In genomic region chr3:24306518-24306917, GRCh38 we compare ENCODE assay signal across 16 cellular contexts.
DNase-seq lines count a peak whose midpoint lies in the region; ATAC-seq, FAIRE-seq and TF ChIP-seq lines count a peak whose summit lies in the region.
"Had no signal": no experiment of that assay in that cellular context is flagged by ENCODE, and none has a peak within 500 bp of the region (broad histone marks: within the 10 kb centered on the region; RNA-seq: fewer than 3 reads in every experiment).

No MANE protein-coding gene starts in this region.

- no peak overlapping the region for H3K4me3 ChIP-seq in muscle layer of colon (ENCODE audit: low read depth in 1 of 2, low read length in 2 of 2)
- no peak overlapping the region for H3K4me3 ChIP-seq in tibial artery
- H3K4me3 ChIP-seq in small intestine (ENCODE audit: low read depth in 1 of 2, low read length in 2 of 2): no peak overlapping the region

- H3K27ac ChIP-seq in muscle layer of colon (ENCODE audit: low read depth, low read length): peak overlapping the region; percentile 46
- peak overlapping the region; percentile 10 to 37 for H3K27ac ChIP-seq in tibial artery
- H3K27ac ChIP-seq in small intestine (ENCODE audit: low read depth in 1 of 2, low read length in 1 of 2): no peak overlapping the region

- FAIRE-seq in small intestine (lab: Jason Lieb, UNC): no peak
- FAIRE-seq: H54 had no signal

- no peaks in the 10 kb centered on the region for H3K9me3 ChIP-seq in muscle layer of colon (ENCODE audit: low read length)
- no peaks in the 10 kb centered on the region for H3K9me3 ChIP-seq in tibial artery
- no peaks in the 10 kb centered on the region for H3K9me3 ChIP-seq in small intestine (ENCODE audit: control insufficient read depth, low read depth)

- no peak overlapping the region for H3K9ac ChIP-seq in muscle layer of colon (ENCODE audit: low read length)

- DNase-seq in NCI-H69 (lab: John Stamatoyannopoulos, UW): peak; percentile 8
- peak; percentile 21 for DNase-seq in renal cortical epithelial cell (ENCODE audit: low read depth)
- no peak for DNase-seq in tibial artery
- no peak for DNase-seq in kidney tubule cell (ENCODE audit: low spot score)
- no peak for DNase-seq in stimulated activated naive CD8-positive, alpha-beta T cell treated with anti-CD3 and anti-CD28 coated beads, Interleukin-15, Interleukin-2, amounts not matched to agents 100 U/mL and 50 U/mL, for 24 hours
- no peak for DNase-seq in small intestine
- DNase-seq: ACHN; C1 segment of cervical spinal cord; CD4-positive, alpha-beta memory T cell; DMS79 treated with DMSO at 0.1 percent for 48 hours; EL; GF-D8 had no signal

- intact Hi-C loops in tibial artery (cut with DNase I; ENCODE audit: low total_unique reads): no loop called here

- peaks cover 22% of the 10 kb centered on the region for H3K4me1 ChIP-seq in muscle layer of colon (ENCODE audit: insufficient read depth, low read length)
- peaks cover 0 to 44% (median 21%) of the 10 kb centered on the region in 4 donors for H3K4me1 ChIP-seq in tibial artery
- no peaks in the 10 kb centered on the region for H3K4me1 ChIP-seq in small intestine (ENCODE audit: control insufficient read depth in 2 of 2, insufficient read depth in 1 of 2, low read depth in 1 of 2, low read length in 1 of 2)

- H3K36me3 ChIP-seq in muscle layer of colon (ENCODE audit: insufficient read depth, low read length) (no peaks in the 10 kb centered on the region), tibial artery (no peaks in the 10 kb centered on the region), small intestine (ENCODE audit: control insufficient read depth in 2 of 2, insufficient read depth in 2 of 2, low read length in 2 of 2) (no peaks in the 10 kb centered on the region)

- 66 to 86% (median 71%) methylated on average over 3 of the region's 3 CpGs for WGBS in small intestine, 3 donors

- H3K27me3 ChIP-seq in muscle layer of colon (ENCODE audit: control insufficient read depth in 1 of 2, insufficient read depth in 2 of 2, low read length in 2 of 2): no peaks in the 10 kb centered on the region
- no peaks in the 10 kb centered on the region for H3K27me3 ChIP-seq in tibial artery
- no peaks in the 10 kb centered on the region for H3K27me3 ChIP-seq in small intestine (ENCODE audit: control insufficient read depth in 2 of 2, insufficient read depth in 2 of 2, low read length in 2 of 2)

- ATAC-seq in stimulated activated naive CD8-positive, alpha-beta T cell treated with anti-CD3 and anti-CD28 coated beads, Interleukin-15, Interleukin-2, amounts not matched to agents 100 U/mL and 50 U/mL, for 24 hours: no peak
- ATAC-seq in HG03095 (IDR thresholded peaks at IDR 0.05; ENCODE audit: unreplicated experiment): no peak
- ATAC-seq: HCT116 had no signal

- TF ChIP-seq CTCF in tibial artery (IDR thresholded peaks at IDR 0.05): no peak

Comparison
In these comparisons a context has a peak if more than half of its experiments do, and no peak if none do; other contexts are left out.
1. DNase-seq: peak in NCI-H69 (single experiment) and renal cortical epithelial cell (single experiment); none in tibial artery (0 of 2), kidney tubule cell (single experiment), stimulated activated naive CD8-positive, alpha-beta T cell treated with anti-CD3 and anti-CD28 coated beads, Interleukin-15, Interleukin-2, amounts not matched to agents 100 U/mL and 50 U/mL, for 24 hours (single experiment) and small intestine (single experiment).
2. H3K27ac ChIP-seq: peak in muscle layer of colon (single experiment) and tibial artery (2 of 2); none in small intestine (0 of 2).